1 cellular context compared by ENCODE assay signal in the genomic region with DNA sequence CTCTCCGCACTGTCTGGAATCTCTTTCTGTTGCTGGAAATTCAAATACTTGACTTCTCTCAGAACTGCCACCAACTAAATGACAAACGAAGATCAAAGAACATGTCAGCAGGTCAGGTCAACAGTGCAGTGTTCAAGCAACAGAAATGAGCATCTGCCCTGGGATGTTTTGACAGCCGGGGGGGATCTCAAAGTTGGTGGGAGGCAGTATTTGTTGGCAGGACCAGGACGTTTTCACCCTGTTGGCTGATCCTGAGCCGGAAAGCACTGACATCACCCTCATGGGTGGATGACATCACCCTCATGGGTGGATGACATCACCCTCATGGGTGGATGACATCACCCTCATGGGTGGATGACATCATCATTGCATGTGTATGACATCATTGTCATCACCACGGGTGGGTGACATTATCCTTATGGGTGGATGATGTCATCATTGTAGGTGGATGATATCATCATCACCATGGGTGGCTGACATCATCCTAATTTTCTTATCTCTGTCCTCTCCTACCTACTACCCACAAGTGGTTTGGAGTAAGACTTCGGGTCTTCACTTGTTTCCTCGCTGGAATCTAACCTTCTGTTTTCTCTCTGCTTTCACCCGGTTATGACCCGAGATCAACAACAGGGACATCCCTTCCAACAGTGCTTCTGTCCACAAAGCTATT.
A peak's percentile ranks its signal among the peaks of the same experiment; 100 is the strongest.
TF ChIP-seq lines count a peak whose summit lies in the region.

No MANE protein-coding gene starts in this region.

TF ChIP-seq in HEK293, 187 proteins besides CTCF, POLR2A, EP300 and RAD21 (continued from another document and continues in another):
- TF ChIP-seq TSHZ1 (tag by site-specific recombination; IDR thresholded peaks at IDR 0.05; ENCODE audit: borderline replicate concordance) (peak; percentile 100), ZIC2 (tag by site-specific recombination; IDR thresholded peaks at IDR 0.05) (peak; percentile 91), ZNF777 (tag by site-specific recombination; IDR thresholded peaks at IDR 0.05; ENCODE audit: borderline replicate concordance) (no peak), REPIN1 (tag by site-specific recombination; IDR thresholded peaks at IDR 0.05; ENCODE audit: low read depth) (peak; percentile 90; the same call in 1 of the 2 replicates), SALL2 (tag by site-specific recombination; IDR thresholded peaks at IDR 0.05; ENCODE audit: borderline replicate concordance) (peak; percentile 100), ZNF654 (tag by site-specific recombination; IDR thresholded peaks at IDR 0.05; ENCODE audit: low read depth) (peak; percentile 46), SP2 (tag by site-specific recombination; IDR thresholded peaks at IDR 0.05) (peak; percentile 76), ZNF664 (tag by site-specific recombination; IDR thresholded peaks at IDR 0.05) (peak; percentile 92), ZXDB (tag by site-specific recombination; IDR thresholded peaks at IDR 0.05) (no peak; the same call in 1 of the 2 replicates), ZNF658 (tag by site-specific recombination; IDR thresholded peaks at IDR 0.05) (peak; percentile 99), EGR2 (tag by site-specific recombination; IDR thresholded peaks at IDR 0.05; ENCODE audit: low read depth) (peak; percentile 98), PRDM10 (tag by site-specific recombination; IDR thresholded peaks at IDR 0.05) (peak; percentile 83), ZSCAN5A (tag by site-specific recombination; IDR thresholded peaks at IDR 0.05) (peak; percentile 100), KLF7 (tag by site-specific recombination; IDR thresholded peaks at IDR 0.05; ENCODE audit: borderline replicate concordance) (peak; percentile 99), ZNF791 (tag by site-specific recombination; IDR thresholded peaks at IDR 0.05) (peak; percentile 83), FEZF1 (tag by site-specific recombination; IDR thresholded peaks at IDR 0.05) (peak; percentile 97), WT1 (tag by site-specific recombination; IDR thresholded peaks at IDR 0.05) (peak; percentile 89), ZNF266 (tag by site-specific recombination; IDR thresholded peaks at IDR 0.05; ENCODE audit: low read depth) (0 out of 2 replicates have a peak, but pooled peaks have one; percentile 51), ZNF391 (tag by site-specific recombination; IDR thresholded peaks at IDR 0.05; ENCODE audit: borderline replicate concordance, low read depth) (peak; percentile 100), YY2 (tag by site-specific recombination; IDR thresholded peaks at IDR 0.05) (peak; percentile 97), ELK4 (IDR thresholded peaks at IDR 0.05; ENCODE audit: borderline replicate concordance, low read depth, low read length) (no peak), ZFP37 (tag by site-specific recombination; IDR thresholded peaks at IDR 0.05) (peak; percentile 100), ZNF677 (tag by site-specific recombination; IDR thresholded peaks at IDR 0.05) (peak; percentile 65), ZNF324 (tag by site-specific recombination; IDR thresholded peaks at IDR 0.05) (peak; percentile 100), IKZF3 (tag by site-specific recombination; IDR thresholded peaks at IDR 0.05) (peak; percentile 90), GLI4 (tag by site-specific recombination; IDR thresholded peaks at IDR 0.05) (peak; percentile 98), ZNF394 (tag by site-specific recombination; IDR thresholded peaks at IDR 0.05; ENCODE audit: borderline replicate concordance) (peak; percentile 98), ZNF660 (tag by site-specific recombination; IDR thresholded peaks at IDR 0.05) (peak; percentile 99), ZNF555 (tag by site-specific recombination; conservative IDR thresholded peaks at IDR 0.05) (no peak; the same call in 1 of the 2 replicates), ZNF23 (tag by site-specific recombination; IDR thresholded peaks at IDR 0.05; ENCODE audit: borderline replicate concordance) (peak; percentile 84)
- TF ChIP-seq, protein P1, sequence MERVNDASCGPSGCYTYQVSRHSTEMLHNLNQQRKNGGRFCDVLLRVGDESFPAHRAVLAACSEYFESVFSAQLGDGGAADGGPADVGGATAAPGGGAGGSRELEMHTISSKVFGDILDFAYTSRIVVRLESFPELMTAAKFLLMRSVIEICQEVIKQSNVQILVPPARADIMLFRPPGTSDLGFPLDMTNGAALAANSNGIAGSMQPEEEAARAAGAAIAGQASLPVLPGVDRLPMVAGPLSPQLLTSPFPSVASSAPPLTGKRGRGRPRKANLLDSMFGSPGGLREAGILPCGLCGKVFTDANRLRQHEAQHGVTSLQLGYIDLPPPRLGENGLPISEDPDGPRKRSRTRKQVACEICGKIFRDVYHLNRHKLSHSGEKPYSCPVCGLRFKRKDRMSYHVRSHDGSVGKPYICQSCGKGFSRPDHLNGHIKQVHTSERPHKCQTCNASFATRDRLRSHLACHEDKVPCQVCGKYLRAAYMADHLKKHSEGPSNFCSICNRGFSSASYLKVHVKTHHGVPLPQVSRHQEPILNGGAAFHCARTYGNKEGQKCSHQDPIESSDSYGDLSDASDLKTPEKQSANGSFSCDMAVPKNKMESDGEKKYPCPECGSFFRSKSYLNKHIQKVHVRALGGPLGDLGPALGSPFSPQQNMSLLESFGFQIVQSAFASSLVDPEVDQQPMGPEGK (tag by site-specific recombination; IDR thresholded peaks at IDR 0.05): peak; percentile 92
- TF ChIP-seq, protein P2, sequence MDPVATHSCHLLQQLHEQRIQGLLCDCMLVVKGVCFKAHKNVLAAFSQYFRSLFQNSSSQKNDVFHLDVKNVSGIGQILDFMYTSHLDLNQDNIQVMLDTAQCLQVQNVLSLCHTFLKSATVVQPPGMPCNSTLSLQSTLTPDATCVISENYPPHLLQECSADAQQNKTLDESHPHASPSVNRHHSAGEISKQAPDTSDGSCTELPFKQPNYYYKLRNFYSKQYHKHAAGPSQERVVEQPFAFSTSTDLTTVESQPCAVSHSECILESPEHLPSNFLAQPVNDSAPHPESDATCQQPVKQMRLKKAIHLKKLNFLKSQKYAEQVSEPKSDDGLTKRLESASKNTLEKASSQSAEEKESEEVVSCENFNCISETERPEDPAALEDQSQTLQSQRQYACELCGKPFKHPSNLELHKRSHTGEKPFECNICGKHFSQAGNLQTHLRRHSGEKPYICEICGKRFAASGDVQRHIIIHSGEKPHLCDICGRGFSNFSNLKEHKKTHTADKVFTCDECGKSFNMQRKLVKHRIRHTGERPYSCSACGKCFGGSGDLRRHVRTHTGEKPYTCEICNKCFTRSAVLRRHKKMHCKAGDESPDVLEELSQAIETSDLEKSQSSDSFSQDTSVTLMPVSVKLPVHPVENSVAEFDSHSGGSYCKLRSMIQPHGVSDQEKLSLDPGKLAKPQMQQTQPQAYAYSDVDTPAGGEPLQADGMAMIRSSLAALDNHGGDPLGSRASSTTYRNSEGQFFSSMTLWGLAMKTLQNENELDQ (tag by site-specific recombination; IDR thresholded peaks at IDR 0.05; ENCODE audit: low read depth): no peak
- TF ChIP-seq, protein P3, sequence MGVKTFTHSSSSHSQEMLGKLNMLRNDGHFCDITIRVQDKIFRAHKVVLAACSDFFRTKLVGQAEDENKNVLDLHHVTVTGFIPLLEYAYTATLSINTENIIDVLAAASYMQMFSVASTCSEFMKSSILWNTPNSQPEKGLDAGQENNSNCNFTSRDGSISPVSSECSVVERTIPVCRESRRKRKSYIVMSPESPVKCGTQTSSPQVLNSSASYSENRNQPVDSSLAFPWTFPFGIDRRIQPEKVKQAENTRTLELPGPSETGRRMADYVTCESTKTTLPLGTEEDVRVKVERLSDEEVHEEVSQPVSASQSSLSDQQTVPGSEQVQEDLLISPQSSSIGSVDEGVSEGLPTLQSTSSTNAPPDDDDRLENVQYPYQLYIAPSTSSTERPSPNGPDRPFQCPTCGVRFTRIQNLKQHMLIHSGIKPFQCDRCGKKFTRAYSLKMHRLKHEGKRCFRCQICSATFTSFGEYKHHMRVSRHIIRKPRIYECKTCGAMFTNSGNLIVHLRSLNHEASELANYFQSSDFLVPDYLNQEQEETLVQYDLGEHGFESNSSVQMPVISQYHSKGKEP (tag by site-specific recombination; IDR thresholded peaks at IDR 0.05): no peak
- TF ChIP-seq, protein P4, sequence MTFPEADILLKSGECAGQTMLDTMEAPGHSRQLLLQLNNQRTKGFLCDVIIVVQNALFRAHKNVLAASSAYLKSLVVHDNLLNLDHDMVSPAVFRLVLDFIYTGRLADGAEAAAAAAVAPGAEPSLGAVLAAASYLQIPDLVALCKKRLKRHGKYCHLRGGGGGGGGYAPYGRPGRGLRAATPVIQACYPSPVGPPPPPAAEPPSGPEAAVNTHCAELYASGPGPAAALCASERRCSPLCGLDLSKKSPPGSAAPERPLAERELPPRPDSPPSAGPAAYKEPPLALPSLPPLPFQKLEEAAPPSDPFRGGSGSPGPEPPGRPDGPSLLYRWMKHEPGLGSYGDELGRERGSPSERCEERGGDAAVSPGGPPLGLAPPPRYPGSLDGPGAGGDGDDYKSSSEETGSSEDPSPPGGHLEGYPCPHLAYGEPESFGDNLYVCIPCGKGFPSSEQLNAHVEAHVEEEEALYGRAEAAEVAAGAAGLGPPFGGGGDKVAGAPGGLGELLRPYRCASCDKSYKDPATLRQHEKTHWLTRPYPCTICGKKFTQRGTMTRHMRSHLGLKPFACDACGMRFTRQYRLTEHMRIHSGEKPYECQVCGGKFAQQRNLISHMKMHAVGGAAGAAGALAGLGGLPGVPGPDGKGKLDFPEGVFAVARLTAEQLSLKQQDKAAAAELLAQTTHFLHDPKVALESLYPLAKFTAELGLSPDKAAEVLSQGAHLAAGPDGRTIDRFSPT (tag by site-specific recombination; IDR thresholded peaks at IDR 0.05): peak; percentile 100
